Comparison of ENCODE assay signal across 1 cellular context in genomic region chr10:81177651-81178244, GRCh38.
TF ChIP-seq lines count a peak whose summit lies in the region.

No MANE protein-coding gene starts in this region.

TF ChIP-seq in GM12878, 131 proteins besides CTCF, POLR2A, EP300 and RAD21 (continued from another document):
- TF ChIP-seq RELB (IDR thresholded peaks at IDR 0.05; ENCODE audit: low read depth) (0 out of 2 replicates have a peak, but pooled peaks have one; percentile 19), NR2C2 (IDR thresholded peaks at IDR 0.05; ENCODE audit: borderline replicate concordance, control insufficient read depth, insufficient read length, low read depth) (no peak), NKRF (conservative IDR thresholded peaks at IDR 0.05) (no peak), SREBF2 (IDR thresholded peaks at IDR 0.05; ENCODE audit: low read length) (no peak), CBX5 (IDR thresholded peaks at IDR 0.05; ENCODE audit: low read depth) (peak; percentile 95; the same call in 1 of the 2 replicates), SMC3 (IDR thresholded peaks at IDR 0.05; ENCODE audit: borderline replicate concordance, low read length) (no peak), BCL11A (IDR thresholded peaks at IDR 0.05; ENCODE audit: low read depth, low read length) (no peak), CHD2 (IDR thresholded peaks at IDR 0.05; ENCODE audit: borderline replicate concordance, low read depth, low read length) (no peak)
